Comparison of ENCODE assay signal across 11 cellular contexts in the genomic region with DNA sequence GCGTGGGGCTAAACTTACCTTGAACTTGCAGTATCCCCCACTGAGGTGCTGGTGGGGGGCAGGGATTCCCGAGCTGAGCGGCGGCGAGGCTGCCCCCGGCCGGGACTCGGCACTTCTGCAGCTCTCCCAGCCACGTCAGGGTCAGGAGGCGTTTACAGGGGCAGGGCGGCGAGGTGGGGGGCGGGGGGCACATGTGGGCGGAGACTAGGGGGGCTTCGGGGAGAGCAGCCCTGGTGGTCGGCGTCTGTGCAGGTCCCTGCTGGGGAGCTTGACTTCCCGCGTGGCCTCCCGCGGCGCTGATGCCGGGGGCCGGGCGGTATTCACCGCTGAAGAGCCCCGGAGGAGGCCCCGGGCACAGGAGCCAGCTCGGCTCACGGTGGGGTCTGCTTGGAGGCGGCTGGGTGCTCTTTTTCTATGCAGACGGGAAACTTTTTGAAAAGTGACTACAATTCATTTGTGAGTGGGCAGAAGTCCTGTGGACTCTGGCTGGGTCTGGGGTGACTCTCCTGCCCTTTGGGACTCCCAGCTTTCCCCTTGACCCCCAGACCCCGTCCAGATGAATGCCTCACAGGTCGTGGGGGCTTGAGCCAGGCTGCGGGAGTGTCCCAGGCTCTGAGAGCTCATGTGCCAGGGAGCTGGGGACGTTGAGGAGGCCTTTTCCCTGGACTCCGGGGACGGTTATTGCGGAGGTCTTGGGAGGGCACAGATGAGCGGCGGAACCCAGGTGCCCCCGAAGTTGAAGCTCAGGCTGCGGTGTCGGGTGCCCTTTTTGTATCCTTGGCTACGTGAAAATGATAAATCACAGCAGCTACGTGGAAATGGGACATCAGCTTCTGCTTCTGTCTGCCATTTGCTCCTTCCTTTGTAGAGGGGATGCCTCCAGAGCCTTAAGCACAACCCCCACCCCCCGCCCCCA.
DNase-seq lines count a peak whose midpoint lies in the region; ATAC-seq, FAIRE-seq and TF ChIP-seq lines count a peak whose summit lies in the region.
"Had no signal": no experiment of that assay in that cellular context is flagged by ENCODE, and none has a peak within 500 bp of the region (broad histone marks: within the 10 kb centered on the region; RNA-seq: fewer than 3 reads in every experiment).

No MANE protein-coding gene starts in this region.

- in situ Hi-C loops in HepG2 (cut with HindIII; ENCODE audit: extremely low pct_ligation_motif_present, low pct_unique_long_range_greater_than_20kb): no loop called here

- H3K27ac Mint-ChIP-seq in nephron: no peak overlapping the region
- H3K27ac Mint-ChIP-seq in activated naive CD4-positive, alpha-beta T cell treated with anti-CD3 and anti-CD28 coated beads, Interleukin-2, amount 10 ng/mL, durations not matched to agents 7 days and 5 days: no peak overlapping the region

- H3K9ac ChIP-seq in HepG2 (ENCODE audit: insufficient read depth, low read depth, low read length): no peak overlapping the region

- CTCF ChIA-PET in HepG2 (lab: Yijun Ruan, JAX; ENCODE audit: low intra/inter-chr PET ratio, low total read pairs): no interaction called here
- CTCF ChIA-PET in activated naive CD4-positive, alpha-beta T cell treated with anti-CD3 and anti-CD28 coated beads, Interleukin-2, amount 10 ng/mL, durations not matched to agents 7 days and 5 days (lab: Charles Lee): interaction anchor here (1.2 kb wide), 1 partner anchor 57 kb away, joined by 4 read pairs; no protein-coding TSS in a partner anchor

- no peak overlapping the region for H2AFZ ChIP-seq in HepG2 (ENCODE audit: low read length)

- no peak overlapping the region for H3K27ac ChIP-seq in HepG2 (ENCODE audit: extremely low read length, insufficient read depth, low read length)
- H3K27ac ChIP-seq in right lobe of liver: no peak overlapping the region

- POLR2A ChIA-PET in HepG2 (lab: Yijun Ruan, JAX): no interaction called here

- H3K36me3 ChIP-seq in HepG2 (replicated peaks in 1 of 2; ENCODE audit: control insufficient read depth in 1 of 2, insufficient read depth in 2 of 2, low read length in 2 of 2) (no peaks in the 10 kb centered on the region), right lobe of liver (no peaks in the 10 kb centered on the region)

- H3K27me3 ChIP-seq in HepG2 (ENCODE audit: control insufficient read depth in 1 of 2, insufficient read depth in 2 of 2, low read length in 2 of 2) (peaks cover 67 to 98% of the 10 kb centered on the region in 2 experiments), right lobe of liver (peaks cover 0 to 12% of the 10 kb centered on the region in 2 donors)

- no peaks in the 10 kb centered on the region for H3K9me3 Mint-ChIP-seq in nephron
- H3K9me3 Mint-ChIP-seq in activated naive CD4-positive, alpha-beta T cell treated with anti-CD3 and anti-CD28 coated beads, Interleukin-2, amount 10 ng/mL, durations not matched to agents 7 days and 5 days: no peaks in the 10 kb centered on the region

- DNase-seq in HepG2 (ENCODE audit: low spot score) (no peak), right lobe of liver (no peak), ecto neural progenitor cell (ENCODE audit: low spot score) (peak; percentile 61), sciatic nerve (ENCODE audit: low spot score) (no peak), NCI-H2227 treated with DMSO at 0.1 percent for 48 hours (lab: John Stamatoyannopoulos, UW) (no peak)
- DNase-seq in activated CD4-positive, alpha-beta T cell treated with anti-CD3 and anti-CD28 coated beads, Interleukin-2, amount 50 U/mL, for 48 hours: no peak
- no peak for DNase-seq in activated naive CD4-positive, alpha-beta T cell treated with anti-CD3 and anti-CD28 coated beads, Interleukin-2, amount 10 ng/mL, durations not matched to agents 7 days and 5 days
- DNase-seq: activated CD4-positive, alpha-beta T cell treated with anti-CD3 and anti-CD28 coated beads, Interleukin-2, amount 50 U/mL, for 1 hour; MM.1S had no signal

- no peaks in the 10 kb centered on the region for H3K79me2 ChIP-seq in HepG2 (ENCODE audit: insufficient read depth, low read length)

- intact Hi-C loops in HepG2 (cut with micrococcal nuclease; ENCODE audit: unreplicated experiment) (no loop called here), right lobe of liver (cut with DNase I) (no loop called here), sciatic nerve (cut with DNase I) (no loop called here)

- no peaks in the 10 kb centered on the region for H3K36me3 Mint-ChIP-seq in nephron (ENCODE audit: low read depth)
- no peaks in the 10 kb centered on the region for H3K36me3 Mint-ChIP-seq in activated naive CD4-positive, alpha-beta T cell treated with anti-CD3 and anti-CD28 coated beads, Interleukin-2, amount 10 ng/mL, durations not matched to agents 7 days and 5 days

- peaks cover 20% of the 10 kb centered on the region for H3K4me1 ChIP-seq in HepG2 (ENCODE audit: insufficient read depth, low read length)
- peaks cover 0 to 8% (median 0%) of the 10 kb centered on the region in 4 donors for H3K4me1 ChIP-seq in right lobe of liver

- H3K4me2 ChIP-seq in HepG2 (ENCODE audit: low read depth, low read length): no peak overlapping the region

- ATAC-seq in HepG2 (no peak), right lobe of liver (no peak), sciatic nerve (no peak)

- TF ChIP-seq EP300 in HepG2 (IDR thresholded peaks at IDR 0.05; ENCODE audit: low read depth in 2 of 2, low read length in 2 of 2): no peak
- TF ChIP-seq EP300 in HepG2 (CRISPR knock-in tag; IDR thresholded peaks at IDR 0.05; ENCODE audit: borderline replicate concordance): no peak

- no peak for TF ChIP-seq RAD21 in HepG2 (CRISPR knock-in tag; IDR thresholded peaks at IDR 0.05)

- peaks cover 2% of the 10 kb centered on the region; the same call in 1 of the 2 replicates for H4K20me1 ChIP-seq in HepG2 (ENCODE audit: insufficient read depth, low read length)

- no peak for FAIRE-seq in HepG2 (lab: Jason Lieb, UNC)
- FAIRE-seq: GM12892 had no signal

- H3K4me3 Mint-ChIP-seq in nephron: peak overlapping the region; percentile 60 to 87 (median 77)
- H3K4me3 Mint-ChIP-seq in activated naive CD4-positive, alpha-beta T cell treated with anti-CD3 and anti-CD28 coated beads, Interleukin-2, amount 10 ng/mL, durations not matched to agents 7 days and 5 days: no peak overlapping the region

- no peaks in the 10 kb centered on the region for H3K9me3 ChIP-seq in HepG2 (ENCODE audit: low read length)
- no peaks in the 10 kb centered on the region for H3K9me3 ChIP-seq in right lobe of liver

- no peak for TF ChIP-seq CTCF in HepG2 (CRISPR knock-in tag; IDR thresholded peaks at IDR 0.05)
- TF ChIP-seq CTCF in right lobe of liver (IDR thresholded peaks at IDR 0.05): no peak
- no peak for TF ChIP-seq CTCF in nephron (IDR thresholded peaks at IDR 0.05; ENCODE audit: unreplicated experiment in 3 of 3)

- TF ChIP-seq POLR2A in HepG2 (IDR thresholded peaks at IDR 0.05; ENCODE audit: insufficient read depth in 1 of 2, low read depth in 2 of 2, low read length in 2 of 2): no peak
- no peak for TF ChIP-seq POLR2A in right lobe of liver (IDR thresholded peaks at IDR 0.05)

- no peak overlapping the region for H3K4me3 ChIP-seq in HepG2 (replicated peaks in 1 of 3; ENCODE audit: insufficient read depth in 1 of 3, low read depth in 2 of 3, low read length in 3 of 3)
- H3K4me3 ChIP-seq in right lobe of liver: no peak overlapping the region

- peaks cover 36% of the 10 kb centered on the region for H3K4me1 Mint-ChIP-seq in nephron
- no peaks in the 10 kb centered on the region for H3K4me1 Mint-ChIP-seq in activated naive CD4-positive, alpha-beta T cell treated with anti-CD3 and anti-CD28 coated beads, Interleukin-2, amount 10 ng/mL, durations not matched to agents 7 days and 5 days

- peaks cover 64% of the 10 kb centered on the region for H3K27me3 Mint-ChIP-seq in nephron (ENCODE audit: low read depth)
- peaks cover 79% of the 10 kb centered on the region for H3K27me3 Mint-ChIP-seq in activated naive CD4-positive, alpha-beta T cell treated with anti-CD3 and anti-CD28 coated beads, Interleukin-2, amount 10 ng/mL, durations not matched to agents 7 days and 5 days

- no TSS peak for BruUV-seq in HepG2 (replicated peaks; lab: Mats Ljungman, UMichigan)

- WGBS in HepG2 (ENCODE audit: low lambda C conversion rate): 36% methylated on average over 37 of the region's 47 CpGs
- WGBS in right lobe of liver (ENCODE audit: insufficient coverage, low coverage, low lambda C conversion rate, missing lambda C conversion rate): 29% methylated on average over 13 of the region's 47 CpGs

TF ChIP-seq in HepG2, 621 proteins besides CTCF, POLR2A, EP300 and RAD21:
- TF ChIP-seq MTF2 (CRISPR knock-in tag; IDR thresholded peaks at IDR 0.05; ENCODE audit: borderline replicate concordance) (0 out of 2 replicates have a peak, but pooled peaks have one; percentile 52), SRSF1 (optimal IDR thresholded peaks at IDR 0.05; ENCODE audit: low read depth, low read length) (no peak), EZH2 (conservative IDR thresholded peaks at IDR 0.05; ENCODE audit: low read depth, low read length) (peak; percentile 83)
